Comparison of ENCODE assay signal across 8 cellular contexts in genomic region chr2:135473567-135473966, GRCh38. TPM values are rescaled to one million over a fixed set of nuclear protein-coding genes. Genes with fewer than 3 reads are reported as not detected.
DNase-seq lines count a peak whose midpoint lies in the region; ATAC-seq and TF ChIP-seq lines count a peak whose summit lies in the region.

No MANE protein-coding gene starts in this region.

- H3K79me2 ChIP-seq in KMS-11 (ENCODE audit: insufficient read depth, low read depth), result no peaks in the 10 kb centered on the region

- TF ChIP-seq CTCF in heart left ventricle (IDR thresholded peaks at IDR 0.05) (peak; percentile 24 to 62 (median 47)), KMS-11 (conservative IDR thresholded peaks at IDR 0.05; ENCODE audit: low read depth, low read length) (peak; percentile 50; the same call in 1 of the 2 replicates)

- DNase-seq in heart left ventricle (no peak), right cardiac atrium (no peak), left lobe of liver (ENCODE audit: low spot score) (no peak), NCI-H1048 (lab: John Stamatoyannopoulos, UW) (no peak), NCI-H2196 treated with DMSO at 0.1 percent for 48 hours (lab: John Stamatoyannopoulos, UW; ENCODE audit: unreplicated experiment) (no peak)
- peak; percentile 6 to 19 for DNase-seq in activated CD4-positive, alpha-beta T cell treated with anti-CD3 and anti-CD28 coated beads, Interleukin-2, amount 50 U/mL, for 48 hours

- H3K4me1 ChIP-seq in heart left ventricle (no peaks in the 10 kb centered on the region), right cardiac atrium (ENCODE audit: control insufficient read depth, insufficient read depth, low read length) (no peaks in the 10 kb centered on the region), KMS-11 (ENCODE audit: low read depth, poor library complexity, severe bottlenecking) (no peaks in the 10 kb centered on the region)

- H3K4me3 ChIP-seq in heart left ventricle (no peak overlapping the region), right cardiac atrium (ENCODE audit: low read length) (no peak overlapping the region), KMS-11 (IDR thresholded peaks at IDR 0.05; ENCODE audit: insufficient read depth, low read depth, low read length) (no peak overlapping the region)

- H3K9ac ChIP-seq in KMS-11, result no peak overlapping the region

- no peaks in the 10 kb centered on the region for H4K20me1 ChIP-seq in KMS-11 (ENCODE audit: insufficient read depth)

- H3K36me3 ChIP-seq in heart left ventricle (no peaks in the 10 kb centered on the region), KMS-11 (ENCODE audit: insufficient read depth) (no peaks in the 10 kb centered on the region)

- H3K9me3 ChIP-seq in heart left ventricle (no peaks in the 10 kb centered on the region), right cardiac atrium (ENCODE audit: control insufficient read depth, low read length) (no peaks in the 10 kb centered on the region)

- intact Hi-C loops in heart left ventricle (cut with DNase I), result loop anchor here in 9 of 10 donors (2.0 to 10.0 kb wide), 6 partner anchors 121 to 241 kb away; no protein-coding TSS in a partner anchor
- intact Hi-C loops in right cardiac atrium (cut with DNase I), result no loop called here

- no peak for TF ChIP-seq POLR2A in heart left ventricle (IDR thresholded peaks at IDR 0.05)

- no peak overlapping the region for H3K27ac ChIP-seq in heart left ventricle
- no peak overlapping the region for H3K27ac ChIP-seq in right cardiac atrium (ENCODE audit: low read length)
- H3K27ac ChIP-seq in KMS-11, result no peak overlapping the region

- H3K27me3 ChIP-seq in heart left ventricle (no peaks in the 10 kb centered on the region), right cardiac atrium (ENCODE audit: control insufficient read depth, insufficient read depth) (no peaks in the 10 kb centered on the region), KMS-11 (ENCODE audit: insufficient read depth, low read depth) (no peaks in the 10 kb centered on the region)

- 46 to 57% (median 53%) methylated on average over 2 of the region's 2 CpGs for WGBS in heart left ventricle, 4 donors
- WGBS in right cardiac atrium, result 58% methylated on average over 2 of the region's 2 CpGs

- no peak overlapping the region for H3K4me2 ChIP-seq in KMS-11

- peak in 2 of 4 donors; percentile 33 to 41 for ATAC-seq in heart left ventricle
- no peak for ATAC-seq in right cardiac atrium
- ATAC-seq in left lobe of liver, result peak; percentile 64
- ATAC-seq in HG02852 (IDR thresholded peaks at IDR 0.05; ENCODE audit: unreplicated experiment), result no peak

- H2AFZ ChIP-seq in KMS-11 (ENCODE audit: low read depth), result no peak overlapping the region

RNA-seq across cellular contexts. Expression of gene ZRANB3, which starts 57.5 kb away (rescaled TPM):
- 1 to 10 TPM; 1.2 to 4.1 (median 1.5) TPM for total RNA-seq in heart left ventricle
- 1 to 10 TPM in 1 of 2 donors, under 1 TPM in 1; 0.69 to 1.7 TPM for polyA plus RNA-seq in heart left ventricle
- 1 to 10 TPM; 2.0 to 4.1 (median 3.3) TPM for total RNA-seq in right cardiac atrium
- 0.88 TPM for polyA plus RNA-seq in right cardiac atrium
- total RNA-seq in left lobe of liver, result 2.9 TPM

RNA-seq across cellular contexts. Expression of gene R3HDM1, which starts 57.7 kb away (rescaled TPM):
- total RNA-seq in heart left ventricle (10 to 100 TPM; 11.3 to 24.3 (median 18.5) TPM), right cardiac atrium (10 to 100 TPM; 19.1 to 23.1 (median 20.8) TPM), left lobe of liver (12.4 TPM)
- polyA plus RNA-seq in heart left ventricle (1 to 10 TPM; 5.7 to 9.4 TPM), right cardiac atrium (8.2 TPM)

Comparison
In these comparisons a context has a peak if more than half of its experiments do, and no peak if none do; other contexts are left out.
1. intact Hi-C loops: an anchor here in heart left ventricle (2.0 to 10.0 kb wide); none called in right cardiac atrium.
2. DNase-seq: peak in activated CD4-positive, alpha-beta T cell treated with anti-CD3 and anti-CD28 coated beads, Interleukin-2, amount 50 U/mL, for 48 hours (2 of 2); none in heart left ventricle (0 of 5), right cardiac atrium (0 of 3), left lobe of liver (single experiment), NCI-H1048 (single experiment) and NCI-H2196 treated with DMSO at 0.1 percent for 48 hours (single experiment).